1 cellular context compared by ENCODE assay signal in genomic region chr14:101791919-101792572, GRCh38.
TF ChIP-seq lines count a peak whose summit lies in the region.

No MANE protein-coding gene starts in this region.

TF ChIP-seq in HEK293, 187 proteins besides CTCF, POLR2A, EP300 and RAD21 (continued from another document):
- TF ChIP-seq PRDM6 (tag by site-specific recombination; IDR thresholded peaks at IDR 0.05): peak; percentile 96
- TF ChIP-seq ZBTB8A (tag by site-specific recombination; IDR thresholded peaks at IDR 0.05): no peak
- TF ChIP-seq ZNF394 (tag by site-specific recombination; IDR thresholded peaks at IDR 0.05; ENCODE audit: borderline replicate concordance): no peak
- TF ChIP-seq ZNF830 (tag by site-specific recombination; IDR thresholded peaks at IDR 0.05; ENCODE audit: low read depth): no peak
- TF ChIP-seq OVOL3 (tag by site-specific recombination; IDR thresholded peaks at IDR 0.05): no peak
- TF ChIP-seq ZNF335 (tag by site-specific recombination; conservative IDR thresholded peaks at IDR 0.05): no peak
- peak; percentile 51 for TF ChIP-seq ZNF629 (tag by site-specific recombination; IDR thresholded peaks at IDR 0.05)
- TF ChIP-seq ZNF785 (tag by site-specific recombination; IDR thresholded peaks at IDR 0.05): no peak
- TF ChIP-seq ZSCAN30 (tag by site-specific recombination; IDR thresholded peaks at IDR 0.05): 0 out of 2 replicates have a peak, but pooled peaks have one; percentile 6
- no peak for TF ChIP-seq ZBTB20 (tag by site-specific recombination; IDR thresholded peaks at IDR 0.05)
- no peak for TF ChIP-seq ZFHX2 (tag by site-specific recombination; conservative IDR thresholded peaks at IDR 0.05)
- TF ChIP-seq ZBTB7A (tag by site-specific recombination; IDR thresholded peaks at IDR 0.05; ENCODE audit: low read depth): no peak
- TF ChIP-seq ZXDB (tag by site-specific recombination; IDR thresholded peaks at IDR 0.05): peak; percentile 28; the same call in 1 of the 2 replicates
- TF ChIP-seq ZNF473 (tag by site-specific recombination; IDR thresholded peaks at IDR 0.05): no peak
- no peak for TF ChIP-seq ZNF580 (tag by site-specific recombination; IDR thresholded peaks at IDR 0.05)
- no peak for TF ChIP-seq ZNF391 (tag by site-specific recombination; IDR thresholded peaks at IDR 0.05; ENCODE audit: borderline replicate concordance, low read depth)
- TF ChIP-seq ZBTB1 (tag by site-specific recombination; IDR thresholded peaks at IDR 0.05): 0 out of 2 replicates have a peak, but pooled peaks have one; percentile 26
- TF ChIP-seq ZNF791 (tag by site-specific recombination; IDR thresholded peaks at IDR 0.05): no peak
- TF ChIP-seq BCL11A (tag by site-specific recombination; IDR thresholded peaks at IDR 0.05; ENCODE audit: low read depth): no peak
- peak; percentile 73 for TF ChIP-seq ZEB2 (tag by site-specific recombination; IDR thresholded peaks at IDR 0.05)
- no peak for TF ChIP-seq MEIS1 (CRISPR knock-in tag; IDR thresholded peaks at IDR 0.05; ENCODE audit: borderline replicate concordance)
- no peak for TF ChIP-seq SP7 (tag by site-specific recombination; IDR thresholded peaks at IDR 0.05)
- no peak for TF ChIP-seq ZNF184 (tag by site-specific recombination; IDR thresholded peaks at IDR 0.05)
- TF ChIP-seq ZNF324 (tag by site-specific recombination; IDR thresholded peaks at IDR 0.05): no peak
- TF ChIP-seq ZSCAN4 (tag by site-specific recombination; IDR thresholded peaks at IDR 0.05): no peak
- TF ChIP-seq SALL2 (tag by site-specific recombination; IDR thresholded peaks at IDR 0.05; ENCODE audit: borderline replicate concordance): no peak
- no peak for TF ChIP-seq KLF9 (tag by site-specific recombination; IDR thresholded peaks at IDR 0.05; ENCODE audit: low read depth)
- TF ChIP-seq ZNF174 (tag by site-specific recombination; IDR thresholded peaks at IDR 0.05): no peak
- no peak for TF ChIP-seq TCF7L2 (IDR thresholded peaks at IDR 0.05; ENCODE audit: borderline replicate concordance, low read depth, low read length)
- no peak for TF ChIP-seq ZNF37A (tag by site-specific recombination; IDR thresholded peaks at IDR 0.05)
- no peak for TF ChIP-seq ZNF121 (tag by site-specific recombination; IDR thresholded peaks at IDR 0.05)
- TF ChIP-seq TSHZ1 (tag by site-specific recombination; IDR thresholded peaks at IDR 0.05; ENCODE audit: borderline replicate concordance): 0 out of 2 replicates have a peak, but pooled peaks have one; percentile 36
- no peak for TF ChIP-seq ZNF624 (tag by site-specific recombination; IDR thresholded peaks at IDR 0.05)
- TF ChIP-seq ZNF211 (tag by site-specific recombination; IDR thresholded peaks at IDR 0.05; ENCODE audit: low read depth): no peak
- TF ChIP-seq GLIS2 (tag by site-specific recombination; IDR thresholded peaks at IDR 0.05): no peak
- TF ChIP-seq ZNF266 (tag by site-specific recombination; IDR thresholded peaks at IDR 0.05; ENCODE audit: low read depth): no peak
- 0 out of 2 replicates have a peak, but pooled peaks have one; percentile 9 for TF ChIP-seq GFI1B (tag by site-specific recombination; IDR thresholded peaks at IDR 0.05)
- no peak for TF ChIP-seq ZNF639 (tag by site-specific recombination; IDR thresholded peaks at IDR 0.05)
- TF ChIP-seq ZBTB17 (tag by site-specific recombination; IDR thresholded peaks at IDR 0.05): peak; percentile 79
- no peak for TF ChIP-seq MZF1 (tag by site-specific recombination; IDR thresholded peaks at IDR 0.05; ENCODE audit: borderline replicate concordance)
- TF ChIP-seq INSM2 (tag by site-specific recombination; IDR thresholded peaks at IDR 0.05): no peak
- TF ChIP-seq SP3 (tag by site-specific recombination; IDR thresholded peaks at IDR 0.05): no peak
- TF ChIP-seq ZNF280D (tag by site-specific recombination; IDR thresholded peaks at IDR 0.05): no peak
- TF ChIP-seq ZNF423 (tag by site-specific recombination; IDR thresholded peaks at IDR 0.05): no peak
- TF ChIP-seq HOXD13 (CRISPR knock-in tag; IDR thresholded peaks at IDR 0.05; ENCODE audit: borderline replicate concordance): no peak
- TF ChIP-seq ZFP41 (tag by site-specific recombination; IDR thresholded peaks at IDR 0.05; ENCODE audit: borderline replicate concordance): no peak
- no peak for TF ChIP-seq ZNF221 (tag by site-specific recombination; IDR thresholded peaks at IDR 0.05; ENCODE audit: borderline replicate concordance)
- peak; percentile 58 for TF ChIP-seq ZNF600 (tag by site-specific recombination; IDR thresholded peaks at IDR 0.05)
- TF ChIP-seq ZNF114 (tag by site-specific recombination; IDR thresholded peaks at IDR 0.05): no peak
- TF ChIP-seq ZNF843 (tag by site-specific recombination; IDR thresholded peaks at IDR 0.05): peak; percentile 68
- TF ChIP-seq ZNF18 (tag by site-specific recombination; IDR thresholded peaks at IDR 0.05): no peak
- no peak for TF ChIP-seq ZNF837 (tag by site-specific recombination; IDR thresholded peaks at IDR 0.05)
- no peak for TF ChIP-seq ZNF132 (tag by site-specific recombination; IDR thresholded peaks at IDR 0.05; ENCODE audit: borderline replicate concordance)
- TF ChIP-seq ZSCAN16 (tag by site-specific recombination; IDR thresholded peaks at IDR 0.05): no peak
